ENCODE assay signal across 9 cellular contexts in the genomic region with DNA sequence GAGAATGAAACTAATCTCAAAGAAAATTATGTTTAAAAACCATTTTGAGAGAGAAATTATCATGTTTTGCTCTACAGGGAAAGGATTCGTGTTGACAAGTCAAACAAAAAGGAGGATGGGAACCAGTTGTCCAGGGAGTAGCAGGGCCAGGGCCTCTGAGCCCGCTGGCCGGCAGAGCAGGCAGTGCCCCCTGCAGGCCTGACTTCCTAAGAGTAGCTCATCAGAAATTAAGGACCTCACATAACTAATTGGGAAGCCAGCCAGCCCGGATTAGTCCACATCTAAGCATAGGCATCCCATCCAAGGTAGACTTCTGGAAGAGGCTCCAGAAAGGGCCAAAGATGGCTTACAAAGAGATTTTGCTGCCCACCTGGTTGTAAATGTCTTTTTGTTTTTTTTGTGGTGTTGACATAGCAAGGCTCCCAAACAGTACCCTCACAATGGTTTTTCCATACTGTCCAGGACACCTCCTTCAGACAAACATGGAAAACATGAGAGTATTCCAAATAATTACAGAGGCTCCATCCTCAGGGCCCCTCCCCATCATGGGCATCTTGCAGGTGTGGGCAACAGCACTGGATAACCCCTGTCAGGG.
DNase-seq lines count a peak whose midpoint lies in the region; ATAC-seq and TF ChIP-seq lines count a peak whose summit lies in the region.
"Had no signal": no experiment of that assay in that cellular context is flagged by ENCODE, and none has a peak within 500 bp of the region (broad histone marks: within the 10 kb centered on the region; RNA-seq: fewer than 3 reads in every experiment).

No MANE protein-coding gene starts in this region.

- H3K36me3 Mint-ChIP-seq in brain = no peaks in the 10 kb centered on the region
- no peaks in the 10 kb centered on the region for H3K36me3 Mint-ChIP-seq in immature natural killer cell
- H3K36me3 Mint-ChIP-seq: memory B cell had no signal

- no peak overlapping the region for H3K4me3 Mint-ChIP-seq in brain
- no peak overlapping the region for H3K4me3 Mint-ChIP-seq in immature natural killer cell
- H3K4me3 Mint-ChIP-seq: memory B cell had no signal

- TF ChIP-seq CTCF in brain (conservative IDR thresholded peaks at IDR 0.05) = peak; percentile 48 to 57

- H3K27ac Mint-ChIP-seq in brain (no peak overlapping the region), immature natural killer cell (no peak overlapping the region)
- H3K27ac Mint-ChIP-seq: memory B cell had no signal

- H3K4me1 Mint-ChIP-seq in brain (peaks cover 21% of the 10 kb centered on the region), immature natural killer cell (no peaks in the 10 kb centered on the region)
- H3K4me1 Mint-ChIP-seq: memory B cell had no signal

- DNase-seq in DMS 273 treated with DMSO at 0.1 percent for 48 hours (lab: John Stamatoyannopoulos, UW) = peak; percentile 16
- peak; percentile 78 for DNase-seq in SK-MEL-5 (ENCODE audit: low read depth, low spot score)
- DNase-seq in immature natural killer cell = peak; percentile 0 to 10 (median 9)
- DNase-seq in stimulated activated CD8-positive, alpha-beta memory T cell treated with anti-CD3 and anti-CD28 coated beads, Interleukin-2, amount 100 ng/mL, for 48 hours (ENCODE audit: low read depth in 2 of 2) = peak; percentile 5 to 10
- no peak for DNase-seq in GM19238 (ENCODE audit: insufficient read length, low spot score)

- H3K9me3 Mint-ChIP-seq in brain = peaks cover 0 to 16% (median 5%) of the 10 kb centered on the region in 5 experiments
- no peaks in the 10 kb centered on the region for H3K9me3 Mint-ChIP-seq in immature natural killer cell
- H3K9me3 Mint-ChIP-seq: memory B cell had no signal

- H3K27me3 Mint-ChIP-seq in brain (peaks cover 6% of the 10 kb centered on the region), immature natural killer cell (ENCODE audit: low read depth in 3 of 3) (peaks cover 0 to 6% (median 0%) of the 10 kb centered on the region in 3 donors)

- ATAC-seq in HG03342 (IDR thresholded peaks at IDR 0.05; ENCODE audit: unreplicated experiment) = peak; percentile 55
- ATAC-seq in GM18511 (IDR thresholded peaks at IDR 0.05; ENCODE audit: unreplicated experiment) = no peak

- in situ Hi-C loops in SK-MEL-5 (cut with HindIII; ENCODE audit: low pct_unique_long_range_greater_than_20kb, low sequenced_read_pairs) = no loop called here
